ENCODE assay signal across 21 cellular contexts in the genomic region with DNA sequence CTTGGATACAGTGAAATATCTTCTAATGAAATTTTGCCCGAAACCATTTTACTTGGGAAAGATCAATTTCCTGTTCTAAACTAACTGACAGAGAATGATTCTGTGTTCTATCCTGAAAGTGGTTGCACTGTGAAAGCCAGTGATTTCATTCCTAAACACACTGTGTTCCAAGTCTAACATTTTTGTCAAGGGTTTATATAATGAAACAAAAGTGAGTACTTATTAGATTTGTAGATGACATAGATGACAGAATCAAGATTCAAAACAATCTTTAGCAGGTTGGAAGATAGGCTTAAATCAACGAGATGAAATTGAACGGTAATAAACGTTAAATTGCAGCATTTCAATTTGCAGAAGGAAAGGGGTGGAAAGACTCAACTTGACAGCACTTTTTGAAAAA.
"Had no signal": no experiment of that assay in that cellular context is flagged by ENCODE, and none has a peak within 500 bp of the region (broad histone marks: within the 10 kb centered on the region; RNA-seq: fewer than 3 reads in every experiment).

No MANE protein-coding gene starts in this region.

- H3K27ac Mint-ChIP-seq: activated CD8-positive, alpha-beta T cell treated with anti-CD3 and anti-CD28 coated beads for 36 hours; activated naive CD8-positive, alpha-beta T cell treated with anti-CD3 and anti-CD28 coated beads, Interleukin-2, amount 50 U/mL, for 24 hours; activated T-helper 2 cell treated with anti-CD3 and anti-CD28 coated beads, Interferon-gamma antibody, Interleukin-2, Interleukin-4, amounts not matched to agents 10 μg/mL and 5 μg/mL and 100 μg/mL, durations not matched to agents 14 hours and 24 hours and 36 hours; dendritic cell treated with granulocyte-macrophage colony-stimulating factor and Interleukin-4, amounts not matched to agents 40 ng/mL and 50 ng/mL, for 4 days; T-helper 2 cell treated with Interferon-gamma antibody and Interleukin-4, amounts not matched to agents 5 μg/mL and 100 μg/mL, for 36 hours had no signal

- ATAC-seq: activated CD8-positive, alpha-beta T cell treated with anti-CD3 and anti-CD28 coated beads for 36 hours; activated naive CD8-positive, alpha-beta T cell treated with anti-CD3 and anti-CD28 coated beads, Interleukin-2, amount 50 U/mL, for 24 hours; naive thymus-derived CD8-positive, alpha-beta T cell had no signal

- H3K9me3 Mint-ChIP-seq: activated CD8-positive, alpha-beta T cell treated with anti-CD3 and anti-CD28 coated beads for 36 hours; activated naive CD8-positive, alpha-beta T cell treated with anti-CD3 and anti-CD28 coated beads, Interleukin-2, amount 50 U/mL, for 24 hours; activated T-helper 2 cell treated with anti-CD3 and anti-CD28 coated beads, Interferon-gamma antibody, Interleukin-2, Interleukin-4, amounts not matched to agents 10 μg/mL and 5 μg/mL and 100 μg/mL, durations not matched to agents 14 hours and 24 hours and 36 hours; dendritic cell treated with granulocyte-macrophage colony-stimulating factor and Interleukin-4, amounts not matched to agents 40 ng/mL and 50 ng/mL, for 4 days; naive thymus-derived CD8-positive, alpha-beta T cell; T-helper 2 cell treated with Interferon-gamma antibody and Interleukin-4, amounts not matched to agents 5 μg/mL and 100 μg/mL, for 36 hours had no signal

- H3K27me3 Mint-ChIP-seq: activated CD8-positive, alpha-beta T cell treated with anti-CD3 and anti-CD28 coated beads for 36 hours; activated naive CD8-positive, alpha-beta T cell treated with anti-CD3 and anti-CD28 coated beads, Interleukin-2, amount 50 U/mL, for 24 hours; dendritic cell treated with granulocyte-macrophage colony-stimulating factor and Interleukin-4, amounts not matched to agents 40 ng/mL and 50 ng/mL, for 4 days; naive thymus-derived CD8-positive, alpha-beta T cell had no signal

- FAIRE-seq: bronchial epithelial cell, endothelial cell of umbilical vein, TTC549 had no signal

- DNase-seq: activated CD4-positive, alpha-beta T cell treated with anti-CD3 and anti-CD28 coated beads for 48 hours; activated CD8-positive, alpha-beta T cell treated with anti-CD3 and anti-CD28 coated beads for 36 hours; activated naive CD4-positive, alpha-beta T cell treated with Interleukin-2 at 50 U/mL for 16 hours; activated naive CD8-positive, alpha-beta T cell treated with anti-CD3 and anti-CD28 coated beads, Interleukin-2, amount 50 U/mL, for 24 hours; activated T-cell treated with anti-CD3 and anti-CD28 coated beads, Interleukin-2, amount 50 U/mL, for 1 hour; anterior cingulate cortex; effector memory CD4-positive, alpha-beta T cell; mesendoderm; naive thymus-derived CD8-positive, alpha-beta T cell; spleen; stimulated activated CD4-positive, alpha-beta T cell treated with anti-CD3 and anti-CD28 coated beads, Interleukin-4, amount 100 ng/mL, for 4 hours; stimulated activated naive CD4-positive, alpha-beta T cell; trophoblast cell had no signal

- H3K4me3 ChIP-seq: spleen, suprapubic skin had no signal

- H3K4me3 Mint-ChIP-seq: activated CD8-positive, alpha-beta T cell treated with anti-CD3 and anti-CD28 coated beads for 36 hours; activated naive CD8-positive, alpha-beta T cell treated with anti-CD3 and anti-CD28 coated beads, Interleukin-2, amount 50 U/mL, for 24 hours; dendritic cell treated with granulocyte-macrophage colony-stimulating factor and Interleukin-4, amounts not matched to agents 40 ng/mL and 50 ng/mL, for 4 days; naive thymus-derived CD8-positive, alpha-beta T cell; T-helper 2 cell treated with Interferon-gamma antibody and Interleukin-4, amounts not matched to agents 5 μg/mL and 100 μg/mL, for 36 hours had no signal

- H3K27ac ChIP-seq: parathyroid adenoma, suprapubic skin had no signal

- H3K9me3 ChIP-seq: spleen, suprapubic skin had no signal

- H3K27me3 ChIP-seq: spleen, suprapubic skin had no signal
